Comparison of ENCODE assay signal across 13 cellular contexts in genomic region chr11:100928426-100928825, GRCh38.
"Had no signal": no experiment of that assay in that cellular context is flagged by ENCODE, and none has a peak within 500 bp of the region (broad histone marks: within the 10 kb centered on the region; RNA-seq: fewer than 3 reads in every experiment).

No MANE protein-coding gene starts in this region.

- ATAC-seq: activated CD4-positive, alpha-beta T cell treated with anti-CD3 and anti-CD28 coated beads for 36 hours; left cardiac atrium; lower lobe of right lung; natural killer cell treated with Interleukin-12 subunit alpha and Interleukin-12 subunit beta and Interleukin-15 and Interleukin-18, amount 100 ng/mL, for 72 hours; stimulated activated naive B cell treated with anti-CD40 and anti-IgM and Interleukin-4, amounts not matched to agents 10 μg/mL and 1 μg/mL and 100 μg/mL, for 72 hours had no signal

- H3K27me3 ChIP-seq: dorsolateral prefrontal cortex, hepatocyte had no signal

- H3K4me3 Mint-ChIP-seq: activated CD4-positive, alpha-beta T cell treated with anti-CD3 and anti-CD28 coated beads for 36 hours; activated naive CD8-positive, alpha-beta T cell; activated T-helper 1 cell treated with anti-CD3 and anti-CD28 coated beads, Interleukin-12 subunit alpha, Interleukin-12 subunit beta, Interleukin-2, Interleukin-4 antibody, amounts not matched to agents 30 ng/mL and 10 ng/mL and 1 ng/mL, durations not matched to agents 14 hours and 24 hours and 36 hours; mesothelial cell of epicardium; natural killer cell treated with Interleukin-12 subunit alpha and Interleukin-12 subunit beta and Interleukin-15 and Interleukin-18, amount 100 ng/mL, for 72 hours; stimulated activated naive B cell treated with anti-CD40 and anti-IgM and Interleukin-4, amounts not matched to agents 10 μg/mL and 1 μg/mL and 100 μg/mL, for 72 hours had no signal

- H3K4me3 ChIP-seq: hepatocyte, lower lobe of right lung had no signal

- H3K36me3 Mint-ChIP-seq: activated naive CD8-positive, alpha-beta T cell; mesothelial cell of epicardium; natural killer cell treated with Interleukin-12 subunit alpha and Interleukin-12 subunit beta and Interleukin-15 and Interleukin-18, amount 100 ng/mL, for 72 hours; stimulated activated naive B cell treated with anti-CD40 and anti-IgM and Interleukin-4, amounts not matched to agents 10 μg/mL and 1 μg/mL and 100 μg/mL, for 72 hours had no signal

- DNase-seq: activated CD4-positive, alpha-beta T cell treated with anti-CD3 and anti-CD28 coated beads for 36 hours; activated CD4-positive, alpha-beta T cell treated with anti-CD3 and anti-CD28 coated beads, Interleukin-2, amount 50 U/mL, for 48 hours; activated T-cell treated with anti-CD3 and anti-CD28 coated beads for 4 hours; dorsolateral prefrontal cortex; foreskin fibroblast; left cardiac atrium; lower lobe of right lung; stimulated activated naive B cell treated with anti-CD40 and anti-IgM and Interleukin-4, amounts not matched to agents 10 μg/mL and 1 μg/mL and 100 μg/mL, for 72 hours had no signal

- H3K4me1 Mint-ChIP-seq: activated CD4-positive, alpha-beta T cell treated with anti-CD3 and anti-CD28 coated beads for 36 hours had no signal

- H3K27me3 Mint-ChIP-seq: activated naive CD8-positive, alpha-beta T cell; natural killer cell treated with Interleukin-12 subunit alpha and Interleukin-12 subunit beta and Interleukin-15 and Interleukin-18, amount 100 ng/mL, for 72 hours; stimulated activated naive B cell treated with anti-CD40 and anti-IgM and Interleukin-4, amounts not matched to agents 10 μg/mL and 1 μg/mL and 100 μg/mL, for 72 hours had no signal

- H3K27ac ChIP-seq: hepatocyte, lower lobe of right lung had no signal

- H3K4me1 ChIP-seq: lower lobe of right lung had no signal

- H3K79me2 ChIP-seq: hepatocyte had no signal

- H3K27ac Mint-ChIP-seq: activated CD4-positive, alpha-beta T cell treated with anti-CD3 and anti-CD28 coated beads for 36 hours; activated naive CD8-positive, alpha-beta T cell; activated T-helper 1 cell treated with anti-CD3 and anti-CD28 coated beads, Interleukin-12 subunit alpha, Interleukin-12 subunit beta, Interleukin-2, Interleukin-4 antibody, amounts not matched to agents 30 ng/mL and 10 ng/mL and 1 ng/mL, durations not matched to agents 14 hours and 24 hours and 36 hours; natural killer cell treated with Interleukin-12 subunit alpha and Interleukin-12 subunit beta and Interleukin-15 and Interleukin-18, amount 100 ng/mL, for 72 hours; stimulated activated naive B cell treated with anti-CD40 and anti-IgM and Interleukin-4, amounts not matched to agents 10 μg/mL and 1 μg/mL and 100 μg/mL, for 72 hours had no signal

- H3K36me3 ChIP-seq: lower lobe of right lung had no signal

- H3K9me3 ChIP-seq: lower lobe of right lung had no signal

- H3K9me3 Mint-ChIP-seq: activated T-helper 1 cell treated with anti-CD3 and anti-CD28 coated beads, Interleukin-12 subunit alpha, Interleukin-12 subunit beta, Interleukin-2, Interleukin-4 antibody, amounts not matched to agents 30 ng/mL and 10 ng/mL and 1 ng/mL, durations not matched to agents 14 hours and 24 hours and 36 hours; mesothelial cell of epicardium; natural killer cell treated with Interleukin-12 subunit alpha and Interleukin-12 subunit beta and Interleukin-15 and Interleukin-18, amount 100 ng/mL, for 72 hours; stimulated activated naive B cell treated with anti-CD40 and anti-IgM and Interleukin-4, amounts not matched to agents 10 μg/mL and 1 μg/mL and 100 μg/mL, for 72 hours had no signal

- H2AFZ ChIP-seq: hepatocyte had no signal
